20 cellular contexts compared by ENCODE assay signal in the genomic region with DNA sequence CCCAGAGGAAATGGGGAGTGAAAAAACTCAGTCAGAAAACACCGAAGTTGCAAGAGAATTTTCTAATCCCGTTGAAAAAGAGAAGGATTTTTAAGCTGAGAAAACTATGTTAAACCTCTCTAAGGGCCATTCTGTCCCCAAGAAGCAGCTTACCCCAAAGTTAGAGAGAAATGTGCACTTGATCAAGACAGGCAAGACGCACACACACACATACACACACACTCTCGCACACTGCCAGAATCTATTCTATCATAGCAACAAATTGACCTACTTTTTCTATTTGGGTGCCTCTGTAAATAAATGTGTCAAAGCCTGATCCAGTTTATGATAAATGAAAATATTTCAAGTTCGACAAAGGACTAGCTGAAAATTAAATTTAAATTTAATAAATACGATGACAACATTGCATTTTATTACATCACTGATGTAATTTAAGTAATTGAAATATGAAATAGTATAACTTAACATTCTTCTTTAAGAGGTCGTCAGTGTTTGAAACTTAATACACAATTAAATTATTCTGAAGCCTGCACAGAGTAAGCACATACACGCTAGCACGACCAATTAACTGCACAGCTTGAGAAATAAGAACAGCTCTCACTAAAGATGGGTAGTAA. TPM values are rescaled to one million over a fixed set of nuclear protein-coding genes. Genes with fewer than 3 reads are reported as not detected.
DNase-seq lines count a peak whose midpoint lies in the region; TF ChIP-seq lines count a peak whose summit lies in the region.
"Had no signal": no experiment of that assay in that cellular context is flagged by ENCODE, and none has a peak within 500 bp of the region (broad histone marks: within the 10 kb centered on the region; RNA-seq: fewer than 3 reads in every experiment).

No MANE protein-coding gene starts in this region.

- no peak overlapping the region for H2AFZ ChIP-seq in MM.1S (ENCODE audit: low read length)

- CTCF ChIA-PET in Calu3 (lab: Charles Lee): no interaction called here

- no peaks in the 10 kb centered on the region for H3K9me3 ChIP-seq in MM.1S (replicated peaks; ENCODE audit: insufficient read depth, low read length)
- no peaks in the 10 kb centered on the region for H3K9me3 ChIP-seq in endocrine pancreas (ENCODE audit: control insufficient read depth, low read length)
- H3K9me3 ChIP-seq: gastroesophageal sphincter, pancreas, thoracic aorta had no signal

- peak overlapping the region; percentile 50 for H3K27ac Mint-ChIP-seq in Calu3 (ENCODE audit: unreplicated experiment)
- H3K27ac Mint-ChIP-seq in osteocyte (ENCODE audit: unreplicated experiment): peak overlapping the region; percentile 89
- H3K27ac Mint-ChIP-seq: activated CD8-positive, alpha-beta T cell treated with anti-CD3 and anti-CD28 coated beads for 36 hours; effector memory CD8-positive, alpha-beta T cell had no signal

- no peak overlapping the region for H3K27ac ChIP-seq in MM.1S (ENCODE audit: low read length)
- H3K27ac ChIP-seq: gastroesophageal sphincter, thoracic aorta had no signal

- no peaks in the 10 kb centered on the region for H3K27me3 Mint-ChIP-seq in Calu3 (ENCODE audit: unreplicated experiment)
- no peaks in the 10 kb centered on the region for H3K27me3 Mint-ChIP-seq in osteocyte (ENCODE audit: unreplicated experiment)

- TF ChIP-seq CTCF in Calu3 (IDR thresholded peaks at IDR 0.05; ENCODE audit: unreplicated experiment) (no peak), MM.1S (IDR thresholded peaks at IDR 0.05; ENCODE audit: low read length) (no peak), osteocyte (IDR thresholded peaks at IDR 0.05) (no peak)

- H3K4me2 ChIP-seq in MM.1S (ENCODE audit: low read depth, low read length): peak overlapping the region; percentile 89

- intact Hi-C loops in Calu3 (cut with micrococcal nuclease; ENCODE audit: unreplicated experiment): no loop called here

- H3K9me3 Mint-ChIP-seq in Calu3 (ENCODE audit: low read depth, unreplicated experiment) (no peaks in the 10 kb centered on the region), osteocyte (ENCODE audit: unreplicated experiment) (no peaks in the 10 kb centered on the region)
- H3K9me3 Mint-ChIP-seq: activated CD8-positive, alpha-beta T cell treated with anti-CD3 and anti-CD28 coated beads for 36 hours; effector memory CD8-positive, alpha-beta T cell had no signal

- peaks cover 45% of the 10 kb centered on the region for H3K4me1 ChIP-seq in MM.1S (ENCODE audit: low read length)
- peaks cover 30% of the 10 kb centered on the region for H3K4me1 ChIP-seq in endocrine pancreas (ENCODE audit: control insufficient read depth, insufficient read depth, low read length)

- H3K9me2 ChIP-seq in MM.1S (replicated peaks; ENCODE audit: insufficient read depth, low read length): no peaks in the 10 kb centered on the region

- H3K4me3 ChIP-seq in MM.1S (ENCODE audit: low read length) (no peak overlapping the region; the same call in 1 of the 2 replicates), endocrine pancreas (ENCODE audit: control insufficient read depth, insufficient read depth, low read length) (peak overlapping the region; percentile 63)
- H3K4me3 ChIP-seq: gastroesophageal sphincter, GM12878, pancreas, thoracic aorta had no signal

- H3K9ac ChIP-seq in MM.1S (ENCODE audit: low read length) (no peak overlapping the region; the same call in 1 of the 2 replicates), endocrine pancreas (ENCODE audit: control insufficient read depth, insufficient read depth, low read length) (no peak overlapping the region)

- DNase-seq in Calu3: no peak
- DNase-seq in MM.1S: no peak
- DNase-seq in osteocyte (ENCODE audit: extremely low spot score, unreplicated experiment): no peak
- no peak for DNase-seq in inferior parietal cortex (ENCODE audit: extremely low spot score)
- no peak for DNase-seq in T-helper 9 cell
- DNase-seq in amniotic stem cell (lab: John Stamatoyannopoulos, UW): no peak
- no peak for DNase-seq in LoVo (ENCODE audit: low spot score)
- DNase-seq: activated CD8-positive, alpha-beta T cell treated with anti-CD3 and anti-CD28 coated beads for 36 hours; C1 segment of cervical spinal cord; effector memory CD8-positive, alpha-beta T cell; islet precursor cell; NCI-H187; NCI-H82; SHP77; T1000 had no signal

- peaks cover 39% of the 10 kb centered on the region for H3F3A ChIP-seq in MM.1S (ENCODE audit: insufficient read depth, low read length)

- peaks cover 73% of the 10 kb centered on the region for H4K20me1 ChIP-seq in MM.1S (ENCODE audit: insufficient read depth, low read length)

- no peak overlapping the region for H3K4me3 Mint-ChIP-seq in Calu3 (ENCODE audit: low read depth, unreplicated experiment)
- H3K4me3 Mint-ChIP-seq in osteocyte (ENCODE audit: unreplicated experiment): no peak overlapping the region
- H3K4me3 Mint-ChIP-seq: activated CD8-positive, alpha-beta T cell treated with anti-CD3 and anti-CD28 coated beads for 36 hours; effector memory CD8-positive, alpha-beta T cell had no signal

- H3K4me1 Mint-ChIP-seq in Calu3 (ENCODE audit: low read depth, unreplicated experiment) (peaks cover 27% of the 10 kb centered on the region), osteocyte (ENCODE audit: unreplicated experiment) (peaks cover 65% of the 10 kb centered on the region)

- H3K36me3 Mint-ChIP-seq in Calu3 (ENCODE audit: insufficient read depth, unreplicated experiment) (peaks cover 30% of the 10 kb centered on the region), osteocyte (ENCODE audit: unreplicated experiment) (peaks cover 2% of the 10 kb centered on the region)

- no peaks in the 10 kb centered on the region; the same call in 1 of the 2 replicates for H3K36me3 ChIP-seq in MM.1S (replicated peaks; ENCODE audit: insufficient read depth, low read length)
- H3K36me3 ChIP-seq in endocrine pancreas (ENCODE audit: control insufficient read depth, insufficient read depth, low read length): no peaks in the 10 kb centered on the region
- H3K36me3 ChIP-seq: gastroesophageal sphincter, pancreas, thoracic aorta had no signal

- no TSS peak for BruUV-seq in Calu3 (replicated peaks; lab: Mats Ljungman, UMichigan)

- no peaks in the 10 kb centered on the region for H3K27me3 ChIP-seq in MM.1S (replicated peaks; ENCODE audit: insufficient read depth, low read length)
- H3K27me3 ChIP-seq in endocrine pancreas (ENCODE audit: control insufficient read depth, insufficient read depth, low read length): no peaks in the 10 kb centered on the region
- H3K27me3 ChIP-seq: gastroesophageal sphincter, pancreas had no signal

- H3K79me2 ChIP-seq in MM.1S (ENCODE audit: low read length): peaks cover 100% of the 10 kb centered on the region

RNA-seq across cellular contexts. Expression of gene NFIL3, which starts 5.9 kb away (rescaled TPM):
- total RNA-seq in Calu3 (2022): 12.4 and 13.3 TPM in 2 replicates
- 23.9 and 24.0 TPM in 2 replicates for total RNA-seq in osteocyte

RNA-seq across cellular contexts. Expression of gene AUH, which starts 56.0 kb away (rescaled TPM):
- total RNA-seq in Calu3 (2022): 12.6 and 13.4 TPM in 2 replicates
- 14.6 and 14.8 TPM in 2 replicates for total RNA-seq in osteocyte
